11 cellular contexts compared by ENCODE assay signal in genomic region chr3:177646749-177647148, GRCh38.
A peak's percentile ranks its signal among the peaks of the same experiment; 100 is the strongest.
DNase-seq lines count a peak whose midpoint lies in the region; ATAC-seq, FAIRE-seq and TF ChIP-seq lines count a peak whose summit lies in the region.
"Had no signal": no experiment of that assay in that cellular context is flagged by ENCODE, and none has a peak within 500 bp of the region (broad histone marks: within the 10 kb centered on the region; RNA-seq: fewer than 3 reads in every experiment).

No MANE protein-coding gene starts in this region.

- H3K27me3 Mint-ChIP-seq in T-helper 2 cell treated with Interferon-gamma antibody and Interleukin-4, amounts not matched to agents 5 μg/mL and 100 μg/mL, for 36 hours (ENCODE audit: low read depth) = no peaks in the 10 kb centered on the region

- DNase-seq in NK-92 treated with Interleukin-12 subunit alpha and Interleukin-12 subunit beta, amount 100 ng/mL, for 24 hours (lab: John Stamatoyannopoulos, UW) = peak; percentile 10
- DNase-seq in NK-92 (lab: John Stamatoyannopoulos, UW; ENCODE audit: unreplicated experiment) (no peak), small intestine (peak; percentile 45), mucosa of gallbladder (ENCODE audit: low spot score) (no peak), heart right ventricle (no peak)
- DNase-seq in T-helper 2 cell treated with Interferon-gamma antibody and Interleukin-4, amounts not matched to agents 5 μg/mL and 100 μg/mL, for 36 hours (ENCODE audit: low spot score) = no peak
- DNase-seq: 8988T, PC-9 had no signal

- no peak overlapping the region for H3K4me3 ChIP-seq in small intestine (ENCODE audit: low read depth in 1 of 2, low read length in 2 of 2)
- H3K4me3 ChIP-seq in heart right ventricle = no peak overlapping the region
- H3K4me3 ChIP-seq: PC-9 had no signal

- H3K4me1 Mint-ChIP-seq in T-helper 2 cell treated with Interferon-gamma antibody and Interleukin-4, amounts not matched to agents 5 μg/mL and 100 μg/mL, for 36 hours (ENCODE audit: low read depth) = peaks cover 32% of the 10 kb centered on the region

- TF ChIP-seq CTCF in heart right ventricle (IDR thresholded peaks at IDR 0.05) = no peak

- H3K27me3 ChIP-seq in small intestine (ENCODE audit: control insufficient read depth in 2 of 2, insufficient read depth in 2 of 2, low read length in 2 of 2) = no peaks in the 10 kb centered on the region
- no peaks in the 10 kb centered on the region for H3K27me3 ChIP-seq in heart right ventricle

- H3K36me3 Mint-ChIP-seq in T-helper 2 cell treated with Interferon-gamma antibody and Interleukin-4, amounts not matched to agents 5 μg/mL and 100 μg/mL, for 36 hours (ENCODE audit: low read depth) = no peaks in the 10 kb centered on the region

- peak overlapping the region; percentile 58 for H3K27ac Mint-ChIP-seq in T-helper 2 cell treated with Interferon-gamma antibody and Interleukin-4, amounts not matched to agents 5 μg/mL and 100 μg/mL, for 36 hours

- H3K36me3 ChIP-seq in small intestine (ENCODE audit: control insufficient read depth in 2 of 2, insufficient read depth in 2 of 2, low read length in 2 of 2) = no peaks in the 10 kb centered on the region
- no peaks in the 10 kb centered on the region for H3K36me3 ChIP-seq in heart right ventricle

- WGBS in small intestine, 3 donors = 65 to 86% (median 66%) methylated on average over 3 of the region's 3 CpGs
- WGBS in heart right ventricle, 2 donors = 84 to 93% methylated on average over 3 of the region's 3 CpGs

- no peaks in the 10 kb centered on the region for H3K4me1 ChIP-seq in small intestine (ENCODE audit: control insufficient read depth in 2 of 2, insufficient read depth in 1 of 2, low read depth in 1 of 2, low read length in 1 of 2)
- H3K4me1 ChIP-seq in heart right ventricle = peaks cover 0 to 23% (median 2%) of the 10 kb centered on the region in 9 donors

- ATAC-seq in HG03135 (IDR thresholded peaks at IDR 0.05; ENCODE audit: unreplicated experiment) (peak; percentile 83), heart right ventricle (no peak), GM19328 (IDR thresholded peaks at IDR 0.05; ENCODE audit: unreplicated experiment) (no peak)

- no peak overlapping the region for H3K4me3 Mint-ChIP-seq in T-helper 2 cell treated with Interferon-gamma antibody and Interleukin-4, amounts not matched to agents 5 μg/mL and 100 μg/mL, for 36 hours

- intact Hi-C loops in heart right ventricle (cut with DNase I) = no loop called here

- H3K9me3 ChIP-seq in small intestine (ENCODE audit: control insufficient read depth, low read depth) = no peaks in the 10 kb centered on the region
- H3K9me3 ChIP-seq in heart right ventricle = no peaks in the 10 kb centered on the region

- H3K27ac ChIP-seq in small intestine (ENCODE audit: low read depth in 1 of 2, low read length in 1 of 2) (no peak overlapping the region), heart right ventricle (peak overlapping the region in 1 of 10 donors; percentile 42)
- H3K27ac ChIP-seq: PC-9 had no signal

- no peak for FAIRE-seq in small intestine (lab: Jason Lieb, UNC)
- FAIRE-seq: H1 had no signal

- no peaks in the 10 kb centered on the region for H3K9me3 Mint-ChIP-seq in T-helper 2 cell treated with Interferon-gamma antibody and Interleukin-4, amounts not matched to agents 5 μg/mL and 100 μg/mL, for 36 hours

Comparison
In these comparisons a context has a peak if more than half of its experiments do, and no peak if none do; other contexts are left out.
1. DNase-seq: peak in NK-92 treated with Interleukin-12 subunit alpha and Interleukin-12 subunit beta, amount 100 ng/mL, for 24 hours (single experiment) and small intestine (single experiment); none in NK-92 (single experiment), T-helper 2 cell treated with Interferon-gamma antibody and Interleukin-4, amounts not matched to agents 5 μg/mL and 100 μg/mL, for 36 hours (single experiment), mucosa of gallbladder (single experiment) and heart right ventricle (0 of 2).